In genomic region chr17:61715348-61715747, GRCh38 we compare ENCODE assay signal across 11 cellular contexts.
"Had no signal": no experiment of that assay in that cellular context is flagged by ENCODE, and none has a peak within 500 bp of the region (broad histone marks: within the 10 kb centered on the region; RNA-seq: fewer than 3 reads in every experiment).

No MANE protein-coding gene starts in this region.

- H3K27ac ChIP-seq: GM23248 had no signal

- DNase-seq: GM23248, GOT3, H7, H9, HCEC 1CT, HFFc6 had no signal

- H3K4me2 ChIP-seq: GM23338 had no signal

- H3K4me1 ChIP-seq: HAP-1 had no signal

- FAIRE-seq: H1, H54 had no signal

- H3K9ac ChIP-seq: GM23248 had no signal

- H2AFZ ChIP-seq: GM23248, GM23338 had no signal

- H3K4me3 ChIP-seq: GM23248, GM23338, HAP-1 had no signal

- ATAC-seq: GM23338, HCT116 had no signal
